In the genomic region with DNA sequence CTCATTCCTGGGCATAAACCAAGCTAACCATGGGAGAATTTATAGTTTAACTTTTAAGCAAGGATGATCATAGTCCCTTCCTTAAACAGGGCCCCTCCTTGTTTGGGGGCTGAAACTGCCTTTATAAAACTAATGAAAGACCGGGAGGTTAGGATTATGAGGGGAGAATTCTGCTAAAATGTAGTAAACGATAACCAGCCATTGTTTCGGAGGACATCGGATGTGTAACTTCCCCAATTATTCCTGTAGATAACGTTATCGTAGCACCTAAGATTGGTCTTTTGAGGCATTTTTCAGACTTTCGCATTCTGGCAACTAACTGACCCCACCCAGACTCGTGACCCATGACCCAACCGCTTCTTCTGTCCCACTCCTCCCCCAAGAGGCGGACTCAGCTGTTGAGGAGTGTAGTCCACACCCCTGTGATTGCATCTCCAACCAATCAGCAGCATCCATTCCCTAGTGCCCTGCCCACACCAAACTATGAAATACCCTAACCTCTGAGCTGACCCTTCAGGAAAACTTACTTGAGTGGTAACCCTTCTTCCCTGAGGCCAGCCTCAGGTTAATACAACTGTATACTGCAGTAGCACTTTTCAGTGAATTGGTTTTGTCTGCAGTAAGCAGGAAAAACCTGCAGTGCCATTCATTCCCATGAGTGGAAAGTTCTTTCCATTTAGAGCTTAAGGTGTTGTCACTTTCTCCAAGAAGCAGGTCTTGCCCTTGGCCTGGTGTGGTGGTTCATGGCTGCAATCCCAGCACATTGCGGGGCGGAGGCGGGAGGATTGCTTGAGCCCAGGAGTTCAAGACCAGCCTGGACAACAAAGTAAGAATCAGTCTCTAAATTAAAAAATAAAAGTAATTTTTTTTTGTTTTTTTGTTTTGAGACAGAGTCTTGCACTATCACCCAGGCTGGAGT, we compare ENCODE assay signal across 8 cellular contexts. TPM values are rescaled to one million over a fixed set of nuclear protein-coding genes. Genes with fewer than 3 reads are reported as not detected.
DNase-seq lines count a peak whose midpoint lies in the region; ATAC-seq and TF ChIP-seq lines count a peak whose summit lies in the region.

No MANE protein-coding gene starts in this region.

- TSS peak; percentile 93 for BruUV-seq in Calu3 (replicated peaks; lab: Mats Ljungman, UMichigan)

- ATAC-seq in psoas muscle: peak; percentile 83 to 91 (median 86)

- peak overlapping the region; percentile 72 for H3K27ac ChIP-seq in HUES6 (ENCODE audit: low read depth, low read length)
- H3K27ac ChIP-seq in SJSA1: peak overlapping the region; percentile 92
- H3K27ac ChIP-seq in adrenal gland: peak overlapping the region; percentile 81 to 98 (median 92)
- peak overlapping the region; percentile 85 to 96 for H3K27ac ChIP-seq in right atrium auricular region
- H3K27ac ChIP-seq in psoas muscle: peak overlapping the region; percentile 95

- DNase-seq in Calu3: peak; percentile 40
- DNase-seq in GM20000 (ENCODE audit: low spot score): peak; percentile 79
- DNase-seq in SJSA1 (ENCODE audit: low read depth in 1 of 2, low spot score in 2 of 2): peak; percentile 73 to 85
- peak; percentile 80 to 96 (median 94) for DNase-seq in adrenal gland
- DNase-seq in right atrium auricular region (ENCODE audit: low spot score): peak; percentile 89
- peak; percentile 82 to 89 for DNase-seq in psoas muscle
- no peak for DNase-seq in NCI-H187 (lab: John Stamatoyannopoulos, UW)

- WGBS in adrenal gland, 4 donors: 17 to 22% (median 20%) methylated on average over 13 of the region's 13 CpGs
- WGBS in psoas muscle, 3 donors: 8 to 21% (median 12%) methylated on average over 13 of the region's 13 CpGs

- no peak overlapping the region for H3K4me3 Mint-ChIP-seq in Calu3 (ENCODE audit: low read depth, unreplicated experiment)

- no peaks in the 10 kb centered on the region for H3K27me3 Mint-ChIP-seq in Calu3 (ENCODE audit: unreplicated experiment)

- peak in 1 of 2 donors; percentile 4 for TF ChIP-seq POLR2A in adrenal gland (IDR thresholded peaks at IDR 0.05)

- H3K4me3 ChIP-seq in HUES6 (ENCODE audit: low read depth, low read length) (peak overlapping the region; percentile 78), SJSA1 (peak overlapping the region; percentile 61), adrenal gland (peak overlapping the region; percentile 25 to 89 (median 58)), right atrium auricular region (peak overlapping the region; percentile 93 to 96), psoas muscle (peak overlapping the region; percentile 90)

- CTCF ChIA-PET in Calu3 (lab: Charles Lee): interaction anchor here (0.5 kb wide), 1 partner anchor 9 kb away, joined by 3 read pairs; no protein-coding TSS in a partner anchor

- H3K4me1 Mint-ChIP-seq in Calu3 (ENCODE audit: low read depth, unreplicated experiment): peaks cover 9% of the 10 kb centered on the region

- H3K9me3 ChIP-seq in HUES6 (ENCODE audit: control insufficient read depth, insufficient read depth, low read depth, low read length): no peaks in the 10 kb centered on the region
- H3K9me3 ChIP-seq in SJSA1 (replicated peaks): no peaks in the 10 kb centered on the region
- no peaks in the 10 kb centered on the region for H3K9me3 ChIP-seq in adrenal gland (replicated peaks in 1 of 3)
- H3K9me3 ChIP-seq in right atrium auricular region: no peaks in the 10 kb centered on the region
- no peaks in the 10 kb centered on the region for H3K9me3 ChIP-seq in psoas muscle

- no peak overlapping the region for H3K27ac Mint-ChIP-seq in Calu3 (ENCODE audit: unreplicated experiment)

- H3K9ac ChIP-seq in HUES6 (ENCODE audit: low read length): peak overlapping the region; percentile 91

- intact Hi-C loops in Calu3 (cut with micrococcal nuclease; ENCODE audit: unreplicated experiment): no loop called here
- intact Hi-C loops in adrenal gland (cut with DNase I): no loop called here
- intact Hi-C loops in psoas muscle (cut with DNase I): loop anchor here in 1 of 2 donors (5.0 kb wide), 1 partner anchor 591 kb away; a partner anchor contains a TSS

- H3K36me3 ChIP-seq in HUES6 (ENCODE audit: control insufficient read depth, insufficient read depth, low read length) (peaks cover 19% of the 10 kb centered on the region), SJSA1 (peaks cover 37% of the 10 kb centered on the region), adrenal gland (replicated peaks in 1 of 2) (peaks cover 0 to 25% of the 10 kb centered on the region in 2 donors), right atrium auricular region (peaks cover 26% of the 10 kb centered on the region), psoas muscle (ENCODE audit: insufficient read depth in 1 of 2, low read depth in 1 of 2) (peaks cover 8 to 32% of the 10 kb centered on the region in 2 donors)

- peaks cover 23% of the 10 kb centered on the region for H3K36me3 Mint-ChIP-seq in Calu3 (ENCODE audit: insufficient read depth, unreplicated experiment)

- no peaks in the 10 kb centered on the region for H3K9me3 Mint-ChIP-seq in Calu3 (ENCODE audit: low read depth, unreplicated experiment)

- H3K27me3 ChIP-seq in HUES6 (ENCODE audit: control insufficient read depth, insufficient read depth, low read length): no peaks in the 10 kb centered on the region
- no peaks in the 10 kb centered on the region for H3K27me3 ChIP-seq in SJSA1 (replicated peaks)
- H3K27me3 ChIP-seq in adrenal gland: no peaks in the 10 kb centered on the region
- no peaks in the 10 kb centered on the region for H3K27me3 ChIP-seq in right atrium auricular region
- no peaks in the 10 kb centered on the region for H3K27me3 ChIP-seq in psoas muscle (ENCODE audit: insufficient read depth in 3 of 3, low read length in 2 of 3)

- TF ChIP-seq CTCF in Calu3 (IDR thresholded peaks at IDR 0.05; ENCODE audit: unreplicated experiment) (no peak), GM20000 (IDR thresholded peaks at IDR 0.05; ENCODE audit: extremely low read depth, missing control alignments) (no peak), adrenal gland (IDR thresholded peaks at IDR 0.05) (no peak), right atrium auricular region (IDR thresholded peaks at IDR 0.05) (no peak), psoas muscle (IDR thresholded peaks at IDR 0.05) (no peak)

- H3K4me1 ChIP-seq in HUES6 (ENCODE audit: control insufficient read depth, insufficient read depth, low read length) (no peaks in the 10 kb centered on the region), SJSA1 (replicated peaks) (peaks cover 15% of the 10 kb centered on the region), adrenal gland (replicated peaks in 1 of 2) (peaks cover 9 to 27% of the 10 kb centered on the region in 2 donors), right atrium auricular region (peaks cover 0 to 32% of the 10 kb centered on the region in 2 donors), psoas muscle (peaks cover 47% of the 10 kb centered on the region)

RNA-seq across cellular contexts. Expression of a gene that starts 0.8 kb away (rescaled TPM):
- 24.3 and 28.2 TPM in 2 replicates for total RNA-seq in Calu3 (2022)
- 34.0 and 49.7 TPM in 2 replicates for total RNA-seq in SJSA1 (2014; rRNA removed; shearing (Covaris generic))
- total RNA-seq in adrenal gland: 10 to 100 TPM; 34.8 to 71.8 (median 51.8) TPM
- polyA plus RNA-seq in adrenal gland: 10 to 100 TPM; 72.4 to 86.3 (median 76.2) TPM
- 10 to 100 TPM; 34.3 to 37.2 TPM for total RNA-seq in right atrium auricular region
- total RNA-seq in psoas muscle: 10 to 100 TPM; 23.9 to 44.5 (median 30.0) TPM
- polyA plus RNA-seq in psoas muscle: 10 to 100 TPM; 48.5 to 92.9 (median 64.2) TPM

RNA-seq across cellular contexts. Expression of a gene that starts 14.1 kb away (rescaled TPM):
- 56.9 and 60.4 TPM in 2 replicates for total RNA-seq in Calu3 (2022)
- total RNA-seq in SJSA1 (2014; rRNA removed; shearing (Covaris generic)): 34.5 and 39.0 TPM in 2 replicates
- total RNA-seq in adrenal gland: 100 to 1,000 TPM in 5 of 8 donors, 10 to 100 TPM in 3; 22.8 to 165 (median 104) TPM
- polyA plus RNA-seq in adrenal gland: 100 to 1,000 TPM in 2 of 3 donors, 10 to 100 TPM in 1; 79.8 to 663 (median 292) TPM
- 10 to 100 TPM; 23.5 to 27.7 TPM for total RNA-seq in right atrium auricular region
- 10 to 100 TPM in 3 of 4 donors, 1 to 10 TPM in 1; 9.6 to 35.7 (median 20.6) TPM for total RNA-seq in psoas muscle
- polyA plus RNA-seq in psoas muscle: 10 to 100 TPM; 15.4 to 36.5 (median 17.6) TPM

RNA-seq across cellular contexts. Expression of a gene that starts 39.2 kb away (rescaled TPM):
- not detected in 2 replicates for total RNA-seq in Calu3 (2022)
- not detected in 2 replicates for total RNA-seq in SJSA1 (2014; rRNA removed; shearing (Covaris generic))
- under 1 TPM in 2 of 8 donors, not detected in 6; 0.23 to 0.69 TPM for total RNA-seq in adrenal gland
- under 1 TPM in 2 of 3 donors, not detected in 1; 0.05 to 0.07 TPM for polyA plus RNA-seq in adrenal gland
- total RNA-seq in right atrium auricular region: under 1 TPM in 1 of 2 donors, not detected in 1; 0.59 TPM
- under 1 TPM in 1 of 4 donors, not detected in 3; 0.12 TPM for total RNA-seq in psoas muscle
- not detected for polyA plus RNA-seq in psoas muscle

Comparison
In these comparisons a context has a peak if more than half of its experiments do, and no peak if none do; other contexts are left out.
1. DNase-seq: peak in Calu3 (single experiment), GM20000 (single experiment), SJSA1 (2 of 2), adrenal gland (7 of 7), right atrium auricular region (single experiment) and psoas muscle (2 of 2); none in NCI-H187 (0 of 2).
2. Peak in every context shown above with its lines, with median percentiles within 50 percentile points of each other: H3K27ac ChIP-seq and H3K4me3 ChIP-seq.